ENCODE assay signal across 1 cellular context in genomic region chr6:108176281-108177089, GRCh38.
A peak's percentile ranks its signal among the peaks of the same experiment; 100 is the strongest.
TF ChIP-seq lines count a peak whose summit lies in the region.

No MANE protein-coding gene starts in this region.

TF ChIP-seq in HepG2, 621 proteins besides CTCF, POLR2A, EP300 and RAD21 (continued from another document):
- TF ChIP-seq ZNF687 (CRISPR knock-in tag; IDR thresholded peaks at IDR 0.05) (0 out of 2 replicates have a peak, but pooled peaks have one; percentile 3), ZNF280B (CRISPR knock-in tag; IDR thresholded peaks at IDR 0.05; ENCODE audit: borderline replicate concordance) (no peak), ERF (CRISPR knock-in tag; IDR thresholded peaks at IDR 0.05) (no peak), ZNF451 (CRISPR knock-in tag; IDR thresholded peaks at IDR 0.05) (no peak)
